In genomic region chr1:204074274-204075115, GRCh38 we compare ENCODE assay signal across 8 cellular contexts. TPM values are rescaled to one million over a fixed set of nuclear protein-coding genes. Genes with fewer than 3 reads are reported as not detected.
DNase-seq lines count a peak whose midpoint lies in the region; ATAC-seq and TF ChIP-seq lines count a peak whose summit lies in the region.

No MANE protein-coding gene starts in this region.

- peak; percentile 43 for TF ChIP-seq POLR2A in transverse colon (IDR thresholded peaks at IDR 0.05)

- H3K27me3 Mint-ChIP-seq in T-helper 2 cell treated with Interferon-gamma antibody and Interleukin-4, amounts not matched to agents 5 μg/mL and 100 μg/mL, for 36 hours (ENCODE audit: low read depth), result peaks cover 83% of the 10 kb centered on the region
- H3K27me3 Mint-ChIP-seq in mesothelial cell of epicardium (ENCODE audit: low read depth), result no peaks in the 10 kb centered on the region

- 2% methylated on average over 62 of the region's 64 CpGs; no CpG with 5 or more reads in 1 of the 2 donors for WGBS in transverse colon (ENCODE audit: low coverage in 1 of 2), 2 donors

- TF ChIP-seq CTCF in AG04450 (IDR thresholded peaks at IDR 0.05; ENCODE audit: low read depth, low read length), result no peak
- peak; percentile 14 for TF ChIP-seq CTCF in epithelial cell of proximal tubule (conservative IDR thresholded peaks at IDR 0.05; ENCODE audit: low read depth, low read length)
- TF ChIP-seq CTCF in mesothelial cell of epicardium (IDR thresholded peaks at IDR 0.05; ENCODE audit: unreplicated experiment), result no peak
- TF ChIP-seq CTCF in transverse colon (IDR thresholded peaks at IDR 0.05), result peak in 2 of 5 experiments; percentile 7 to 16

- POLR2A ChIA-PET in AG04450 (lab: Yijun Ruan, JAX), result interaction anchor here (0.6 to 1.2 kb wide), 4 partner anchors 55 to 203 kb away, joined by 3 to 7 read pairs (median 5); no protein-coding TSS in a partner anchor

- H3K4me3 ChIP-seq in AG04450 (ENCODE audit: low read depth, low read length), result peak overlapping the region; percentile 74
- H3K4me3 ChIP-seq in H7 (ENCODE audit: insufficient read depth, low read depth, low read length), result peak overlapping the region; percentile 99
- H3K4me3 ChIP-seq in epithelial cell of proximal tubule (ENCODE audit: low read depth, low read length), result peak overlapping the region; percentile 93
- peak overlapping the region; percentile 65 to 74 (median 67) for H3K4me3 ChIP-seq in transverse colon

- CTCF ChIA-PET in AG04450 (lab: Charles Lee), result interaction anchor here (0.6 to 1.8 kb wide), 2 partner anchors 178 to 203 kb away, joined by 4 read pairs; no protein-coding TSS in a partner anchor

- no peak for TF ChIP-seq EP300 in transverse colon (IDR thresholded peaks at IDR 0.05; ENCODE audit: low read depth)

- H3K4me1 ChIP-seq in transverse colon, result peaks cover 10 to 54% (median 42%) of the 10 kb centered on the region in 4 donors

- no peaks in the 10 kb centered on the region for H3K36me3 Mint-ChIP-seq in T-helper 2 cell treated with Interferon-gamma antibody and Interleukin-4, amounts not matched to agents 5 μg/mL and 100 μg/mL, for 36 hours (ENCODE audit: low read depth)
- no peaks in the 10 kb centered on the region for H3K36me3 Mint-ChIP-seq in mesothelial cell of epicardium

- H3K27ac Mint-ChIP-seq in T-helper 2 cell treated with Interferon-gamma antibody and Interleukin-4, amounts not matched to agents 5 μg/mL and 100 μg/mL, for 36 hours, result no peak overlapping the region
- H3K27ac Mint-ChIP-seq in mesothelial cell of epicardium, result peak overlapping the region; percentile 95

- ATAC-seq in GM21526 (IDR thresholded peaks at IDR 0.05; ENCODE audit: low FRiP score, unreplicated experiment) (no peak), HG02759 (IDR thresholded peaks at IDR 0.05; ENCODE audit: unreplicated experiment) (no peak)

- DNase-seq in AG04450 (ENCODE audit: low read depth, low spot score) (no peak), H7 (peak; percentile 83), epithelial cell of proximal tubule (ENCODE audit: low read depth) (no peak), mesothelial cell of epicardium (ENCODE audit: low spot score in 2 of 2, unreplicated experiment in 2 of 2) (peak; percentile 43 to 71), transverse colon (peak; percentile 81)
- DNase-seq in T-helper 2 cell treated with Interferon-gamma antibody and Interleukin-4, amounts not matched to agents 5 μg/mL and 100 μg/mL, for 36 hours (ENCODE audit: low spot score), result no peak

- in situ Hi-C loops in transverse colon (cut with MboI; ENCODE audit: low pct_ligation_motif_present in 1 of 4, low pct_unique_long_range_greater_than_20kb in 1 of 4, low sequenced_read_pairs in 3 of 4), result loop anchor here in 2 of 4 donors (5.0 to 10.0 kb wide), 2 partner anchors 50 to 53 kb away; no protein-coding TSS in a partner anchor

- no peak overlapping the region for H3K27ac ChIP-seq in AG04450 (ENCODE audit: low read depth, low read length)
- peak overlapping the region; percentile 88 to 98 (median 94) for H3K27ac ChIP-seq in transverse colon

- H3K9me3 ChIP-seq in AG04450 (ENCODE audit: control insufficient read depth, insufficient read depth, low read length) (no peaks in the 10 kb centered on the region; the same call in 1 of the 2 replicates), transverse colon (no peaks in the 10 kb centered on the region)

- peaks cover 16% of the 10 kb centered on the region for H3K27me3 ChIP-seq in AG04450 (ENCODE audit: control insufficient read depth, insufficient read depth, low read length)
- peaks cover 7% of the 10 kb centered on the region; the same call in 1 of the 2 replicates for H3K27me3 ChIP-seq in H7 (ENCODE audit: control insufficient read depth, insufficient read depth, low read length)
- H3K27me3 ChIP-seq in transverse colon, result peaks cover 4% of the 10 kb centered on the region

- H3K36me3 ChIP-seq in H7 (replicated peaks; ENCODE audit: control insufficient read depth, insufficient read depth, low read length) (no peaks in the 10 kb centered on the region; the same call in 1 of the 2 replicates), transverse colon (no peaks in the 10 kb centered on the region)

- H3K9me3 Mint-ChIP-seq in T-helper 2 cell treated with Interferon-gamma antibody and Interleukin-4, amounts not matched to agents 5 μg/mL and 100 μg/mL, for 36 hours, result no peaks in the 10 kb centered on the region
- no peaks in the 10 kb centered on the region for H3K9me3 Mint-ChIP-seq in mesothelial cell of epicardium

- peaks cover 2% of the 10 kb centered on the region for H3K4me1 Mint-ChIP-seq in T-helper 2 cell treated with Interferon-gamma antibody and Interleukin-4, amounts not matched to agents 5 μg/mL and 100 μg/mL, for 36 hours (ENCODE audit: low read depth)
- peaks cover 41% of the 10 kb centered on the region for H3K4me1 Mint-ChIP-seq in mesothelial cell of epicardium

- H3K4me3 Mint-ChIP-seq in T-helper 2 cell treated with Interferon-gamma antibody and Interleukin-4, amounts not matched to agents 5 μg/mL and 100 μg/mL, for 36 hours, result peak overlapping the region; percentile 76
- peak overlapping the region; percentile 98 for H3K4me3 Mint-ChIP-seq in mesothelial cell of epicardium

- intact Hi-C loops in transverse colon (cut with DNase I; ENCODE audit: low total_unique reads), result loop anchor here (5.0 kb wide), 1 partner anchor 48 kb away; no protein-coding TSS in a partner anchor

RNA-seq across cellular contexts. Expression of gene SOX13, which starts 1.6 kb away (rescaled TPM):
- 1.8 and 2.0 TPM in 2 replicates for polyA plus RNA-seq in AG04450 (2011; rRNA removed)
- 2.7 and 5.2 TPM in 2 replicates for polyA minus RNA-seq in AG04450 (2011; rRNA and poly(A)+ RNA removed)
- 94.4 and 120 TPM in 2 replicates for total RNA-seq in H7 (2014; rRNA removed; shearing (Covaris generic))
- total RNA-seq in epithelial cell of proximal tubule (5.7 and 16.2 TPM in 2 replicates), mesothelial cell of epicardium (58.0 to 61.7 TPM (median 61.7 TPM) in 3 replicates), transverse colon (10 to 100 TPM; 12.1 to 34.1 (median 33.4) TPM)

Comparison
In these comparisons a context has a peak if more than half of its experiments do, and no peak if none do; other contexts are left out.
1. DNase-seq: peak in H7 (single experiment), mesothelial cell of epicardium (2 of 2) and transverse colon (single experiment); none in AG04450 (single experiment), T-helper 2 cell treated with Interferon-gamma antibody and Interleukin-4, amounts not matched to agents 5 μg/mL and 100 μg/mL, for 36 hours (single experiment) and epithelial cell of proximal tubule (single experiment).
2. Peak in every context shown above with its lines, with median percentiles within 50 percentile points of each other: H3K4me3 ChIP-seq.